2 cellular contexts compared by ENCODE assay signal in the genomic region with DNA sequence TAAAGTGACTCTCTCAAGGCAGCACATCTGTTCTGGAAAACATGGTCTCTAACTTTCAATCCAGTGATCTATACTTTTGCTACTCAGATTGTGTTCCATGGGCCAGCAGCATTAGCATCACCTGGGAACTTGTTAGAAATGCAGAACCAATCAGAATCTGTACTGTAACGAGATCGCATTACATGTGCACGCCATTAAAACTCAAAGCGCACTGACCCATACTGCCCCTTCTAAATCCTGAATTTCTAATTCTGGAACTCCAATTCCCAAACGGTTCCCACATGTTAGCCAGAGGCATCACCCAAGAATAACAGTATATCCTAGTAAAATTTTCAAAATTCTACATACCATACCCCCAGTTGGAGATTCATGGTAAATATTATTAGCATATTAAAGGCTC.
TF ChIP-seq lines count a peak whose summit lies in the region.

No MANE protein-coding gene starts in this region.

TF ChIP-seq in A549, 52 proteins besides CTCF, POLR2A, EP300 and RAD21:
- TF ChIP-seq, protein P1, sequence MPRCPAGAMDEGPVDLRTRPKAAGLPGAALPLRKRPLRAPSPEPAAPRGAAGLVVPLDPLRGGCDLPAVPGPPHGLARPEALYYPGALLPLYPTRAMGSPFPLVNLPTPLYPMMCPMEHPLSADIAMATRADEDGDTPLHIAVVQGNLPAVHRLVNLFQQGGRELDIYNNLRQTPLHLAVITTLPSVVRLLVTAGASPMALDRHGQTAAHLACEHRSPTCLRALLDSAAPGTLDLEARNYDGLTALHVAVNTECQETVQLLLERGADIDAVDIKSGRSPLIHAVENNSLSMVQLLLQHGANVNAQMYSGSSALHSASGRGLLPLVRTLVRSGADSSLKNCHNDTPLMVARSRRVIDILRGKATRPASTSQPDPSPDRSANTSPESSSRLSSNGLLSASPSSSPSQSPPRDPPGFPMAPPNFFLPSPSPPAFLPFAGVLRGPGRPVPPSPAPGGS (IDR thresholded peaks at IDR 0.05) = no peak
- TF ChIP-seq BHLHE40 (IDR thresholded peaks at IDR 0.05; ENCODE audit: low read depth, low read length) = no peak
- no peak for TF ChIP-seq FOSL2 (IDR thresholded peaks at IDR 0.05)
- TF ChIP-seq FOSL2 (CRISPR knock-in tag; IDR thresholded peaks at IDR 0.05) = no peak
- no peak for TF ChIP-seq MAFK (IDR thresholded peaks at IDR 0.05; ENCODE audit: partially characterized antibody)
- no peak for TF ChIP-seq JUN (IDR thresholded peaks at IDR 0.05)
- no peak for TF ChIP-seq HOXB5 (CRISPR knock-in tag; IDR thresholded peaks at IDR 0.05)
- TF ChIP-seq, protein P2, sequence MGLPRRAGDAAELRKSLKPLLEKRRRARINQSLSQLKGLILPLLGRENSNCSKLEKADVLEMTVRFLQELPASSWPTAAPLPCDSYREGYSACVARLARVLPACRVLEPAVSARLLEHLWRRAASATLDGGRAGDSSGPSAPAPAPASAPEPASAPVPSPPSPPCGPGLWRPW (IDR thresholded peaks at IDR 0.05) = no peak
- TF ChIP-seq KDM5A (IDR thresholded peaks at IDR 0.05) = no peak
- no peak for TF ChIP-seq CEBPB (IDR thresholded peaks at IDR 0.05)
- TF ChIP-seq, protein P3, sequence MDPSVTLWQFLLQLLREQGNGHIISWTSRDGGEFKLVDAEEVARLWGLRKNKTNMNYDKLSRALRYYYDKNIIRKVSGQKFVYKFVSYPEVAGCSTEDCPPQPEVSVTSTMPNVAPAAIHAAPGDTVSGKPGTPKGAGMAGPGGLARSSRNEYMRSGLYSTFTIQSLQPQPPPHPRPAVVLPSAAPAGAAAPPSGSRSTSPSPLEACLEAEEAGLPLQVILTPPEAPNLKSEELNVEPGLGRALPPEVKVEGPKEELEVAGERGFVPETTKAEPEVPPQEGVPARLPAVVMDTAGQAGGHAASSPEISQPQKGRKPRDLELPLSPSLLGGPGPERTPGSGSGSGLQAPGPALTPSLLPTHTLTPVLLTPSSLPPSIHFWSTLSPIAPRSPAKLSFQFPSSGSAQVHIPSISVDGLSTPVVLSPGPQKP (IDR thresholded peaks at IDR 0.05; ENCODE audit: low read depth, low read length) = no peak
- TF ChIP-seq, protein P4, sequence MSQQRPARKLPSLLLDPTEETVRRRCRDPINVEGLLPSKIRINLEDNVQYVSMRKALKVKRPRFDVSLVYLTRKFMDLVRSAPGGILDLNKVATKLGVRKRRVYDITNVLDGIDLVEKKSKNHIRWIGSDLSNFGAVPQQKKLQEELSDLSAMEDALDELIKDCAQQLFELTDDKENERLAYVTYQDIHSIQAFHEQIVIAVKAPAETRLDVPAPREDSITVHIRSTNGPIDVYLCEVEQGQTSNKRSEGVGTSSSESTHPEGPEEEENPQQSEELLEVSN (IDR thresholded peaks at IDR 0.05; ENCODE audit: borderline replicate concordance, low read depth) = no peak
- TF ChIP-seq, protein P5, sequence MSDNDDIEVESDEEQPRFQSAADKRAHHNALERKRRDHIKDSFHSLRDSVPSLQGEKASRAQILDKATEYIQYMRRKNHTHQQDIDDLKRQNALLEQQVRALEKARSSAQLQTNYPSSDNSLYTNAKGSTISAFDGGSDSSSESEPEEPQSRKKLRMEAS (IDR thresholded peaks at IDR 0.05) = no peak
- TF ChIP-seq HDAC2 (IDR thresholded peaks at IDR 0.05) = no peak
TF ChIP-seq in A549: peak in this region for 0.

TF ChIP-seq in HCT116, 20 proteins besides CTCF, POLR2A, EP300 and RAD21:
- TF ChIP-seq, protein P6, sequence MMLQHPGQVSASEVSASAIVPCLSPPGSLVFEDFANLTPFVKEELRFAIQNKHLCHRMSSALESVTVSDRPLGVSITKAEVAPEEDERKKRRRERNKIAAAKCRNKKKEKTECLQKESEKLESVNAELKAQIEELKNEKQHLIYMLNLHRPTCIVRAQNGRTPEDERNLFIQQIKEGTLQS (IDR thresholded peaks at IDR 0.05) = no peak
- TF ChIP-seq SIN3A (IDR thresholded peaks at IDR 0.05; ENCODE audit: low read depth) (no peak), ZFX (IDR thresholded peaks at IDR 0.05) (no peak)
